ENCODE assay signal across 20 cellular contexts in the genomic region with DNA sequence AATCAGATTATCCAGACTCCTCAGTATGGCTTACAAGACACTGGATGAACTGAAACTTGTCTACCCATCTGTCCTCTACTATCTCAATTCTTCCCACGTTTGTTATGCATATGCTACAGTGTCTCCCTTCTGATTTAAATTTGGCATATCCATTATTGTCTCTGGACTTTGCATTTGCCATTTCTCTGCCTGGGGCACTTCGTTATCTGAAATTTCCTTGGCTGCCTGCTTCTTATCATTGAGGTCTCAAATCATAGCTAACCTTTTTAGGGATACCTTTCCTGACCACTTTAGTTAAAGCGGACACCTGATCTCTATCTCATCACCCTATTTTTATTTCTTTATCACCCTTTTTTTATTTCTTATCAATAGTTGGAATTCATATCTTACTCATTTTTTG.
DNase-seq lines count a peak whose midpoint lies in the region; ATAC-seq and TF ChIP-seq lines count a peak whose summit lies in the region.
"Had no signal": no experiment of that assay in that cellular context is flagged by ENCODE, and none has a peak within 500 bp of the region (broad histone marks: within the 10 kb centered on the region; RNA-seq: fewer than 3 reads in every experiment).

No MANE protein-coding gene starts in this region.

- no peak overlapping the region for H2BK12ac ChIP-seq in trophoblast cell (ENCODE audit: low read length)

- no peak overlapping the region for H3K14ac ChIP-seq in trophoblast cell (ENCODE audit: low read length)

- H2BK120ac ChIP-seq in trophoblast cell (ENCODE audit: insufficient read depth, low read length, poor library complexity) = no peak overlapping the region

- H3K4me1 ChIP-seq in SK-N-SH (ENCODE audit: control insufficient read depth in 1 of 2, insufficient read depth in 2 of 2, low read depth in 1 of 2, low read length in 1 of 2) (peaks cover 0 to 18% of the 10 kb centered on the region in 2 experiments; a peak in 2 of 4 replicates), mesodermal cell (ENCODE audit: control insufficient read depth, insufficient read depth, low read length, poor library complexity, severe bottlenecking) (peaks cover 2% of the 10 kb centered on the region), trophoblast cell (ENCODE audit: control insufficient read depth in 1 of 2, insufficient read depth in 2 of 2, low read length in 2 of 2) (peaks cover 0 to 6% of the 10 kb centered on the region in 2 experiments)

- no peak overlapping the region for H3K9ac ChIP-seq in SK-N-SH
- H3K9ac ChIP-seq in trophoblast cell (ENCODE audit: low read length) = no peak overlapping the region
- H3K9ac ChIP-seq: BLaER1 treated with 17β-estradiol and CSF1 and Interleukin-3, amounts not matched to agents 10 nM and 100 nM; GM23248 had no signal

- no peak for TF ChIP-seq CTCF in SK-N-SH (IDR thresholded peaks at IDR 0.05)

- no peak for TF ChIP-seq RAD21 in SK-N-SH (IDR thresholded peaks at IDR 0.05; ENCODE audit: low read length)

- H4K20me1 ChIP-seq in SK-N-SH (ENCODE audit: insufficient read depth) = no peaks in the 10 kb centered on the region
- H4K20me1 ChIP-seq: BLaER1 treated with 17β-estradiol and CSF1 and Interleukin-3, amounts not matched to agents 10 nM and 100 nM had no signal

- no peaks in the 10 kb centered on the region for H3F3A ChIP-seq in SK-N-SH (replicated peaks; ENCODE audit: insufficient read depth)

- H4K91ac ChIP-seq in trophoblast cell (ENCODE audit: low read depth, low read length) = no peak overlapping the region

- H3K9me3 ChIP-seq in SK-N-SH = no peaks in the 10 kb centered on the region
- no peaks in the 10 kb centered on the region for H3K9me3 ChIP-seq in mesodermal cell (ENCODE audit: control insufficient read depth, low read length)
- H3K9me3 ChIP-seq in trophoblast cell (ENCODE audit: insufficient read depth, low read depth, low read length) = no peaks in the 10 kb centered on the region
- H3K9me3 ChIP-seq: BLaER1 treated with 17β-estradiol and CSF1 and Interleukin-3, amounts not matched to agents 10 nM and 100 nM had no signal

- CTCF ChIA-PET in SK-N-SH (lab: Yijun Ruan, JAX) = interaction anchor here (0.8 to 1.5 kb wide), 4 partner anchors 15 to 256 kb away, joined by 3 to 4 read pairs (median 4); no protein-coding TSS in a partner anchor

- H3K79me2 ChIP-seq in SK-N-SH (ENCODE audit: insufficient read depth) (no peaks in the 10 kb centered on the region), trophoblast cell (ENCODE audit: control insufficient read depth, insufficient read depth, low read length, poor library complexity) (no peaks in the 10 kb centered on the region)

- 28% methylated on average over 3 of the region's 3 CpGs for WGBS in SK-N-SH (ENCODE audit: low lambda C conversion rate)
- 81 to 92% methylated on average over 2 of the region's 3 CpGs for WGBS in mesodermal cell (ENCODE audit: insufficient coverage in 2 of 2), 2 experiments
- no CpG with 5 or more reads among the region's 3 CpGs for WGBS in trophoblast cell (ENCODE audit: extremely low coverage, insufficient coverage, insufficient read length)

- H3K4ac ChIP-seq in trophoblast cell (ENCODE audit: low read depth, low read length) = no peak overlapping the region

- in situ Hi-C loops in KBM-7 (cut with MboI; ENCODE audit: low pct_unique_long_range_greater_than_20kb, low sequenced_read_pairs) = loop anchor here (25.0 kb wide), 1 partner anchor 110 kb away; no protein-coding TSS in a partner anchor

- no peak overlapping the region for H3K23ac ChIP-seq in trophoblast cell (ENCODE audit: low read length)

- no peak overlapping the region for H3K4me3 ChIP-seq in SK-N-SH (ENCODE audit: low read depth in 2 of 2, low read length in 1 of 2)
- no peak overlapping the region for H3K4me3 ChIP-seq in mesodermal cell (ENCODE audit: extremely low read depth, insufficient read depth, low read length, poor library complexity, severe bottlenecking)
- no peak overlapping the region for H3K4me3 ChIP-seq in trophoblast cell (ENCODE audit: low read depth, low read length)
- H3K4me3 ChIP-seq: BLaER1 treated with 17β-estradiol and CSF1 and Interleukin-3, amounts not matched to agents 10 nM and 100 nM; GM12878; GM23248 had no signal

- no peak overlapping the region for H2AFZ ChIP-seq in SK-N-SH (ENCODE audit: low read depth)
- no peak overlapping the region for H2AFZ ChIP-seq in trophoblast cell (ENCODE audit: insufficient read depth, low read length, poor library complexity)
- H2AFZ ChIP-seq: GM23248 had no signal

- no peak overlapping the region for H4K12ac ChIP-seq in trophoblast cell (ENCODE audit: low read depth, low read length)

- DNase-seq in NCI-H2171 treated with DMSO at 0.1 percent for 48 hours (lab: John Stamatoyannopoulos, UW) (peak; percentile 7), NCI-H2171 (lab: John Stamatoyannopoulos, UW) (no peak), NCI-H146 treated with DMSO at 0.1 percent for 48 hours (lab: John Stamatoyannopoulos, UW; ENCODE audit: unreplicated experiment) (peak; percentile 7), SK-N-SH (peak; percentile 50), KBM-7 (no peak), trophoblast cell (no peak)
- DNase-seq in stimulated activated naive CD8-positive, alpha-beta T cell treated with anti-CD3 and anti-CD28 coated beads, Interleukin-15, Interleukin-2, amounts not matched to agents 100 U/mL and 50 U/mL, for 24 hours = no peak
- DNase-seq: CD4-positive, alpha-beta T cell; CD8-positive, alpha-beta memory T cell; DMS 273 treated with DMSO at 0.1 percent for 48 hours; DMS79; EL; GDM1; GM23248; H7; HCEC 1CT had no signal

- POLR2A ChIA-PET in SK-N-SH (lab: Yijun Ruan, JAX) = no interaction called here

- H3K4me2 ChIP-seq in SK-N-SH (no peak overlapping the region), trophoblast cell (ENCODE audit: low read length) (no peak overlapping the region)
- H3K4me2 ChIP-seq: BLaER1 treated with 17β-estradiol and CSF1 and Interleukin-3, amounts not matched to agents 10 nM and 100 nM had no signal

- no peak overlapping the region for H4K8ac ChIP-seq in trophoblast cell (ENCODE audit: low read depth, low read length)

- TF ChIP-seq EP300 in SK-N-SH (IDR thresholded peaks at IDR 0.05; ENCODE audit: borderline replicate concordance in 1 of 2, low read depth in 1 of 2, low read length in 1 of 2) = peak in 1 of 2 experiments; percentile 91; a peak in 2 of 4 replicates

- H3K36me3 ChIP-seq in SK-N-SH (replicated peaks in 1 of 2; ENCODE audit: control insufficient read depth in 1 of 2, insufficient read depth in 2 of 2, low read length in 1 of 2) (no peaks in the 10 kb centered on the region), mesodermal cell (ENCODE audit: control insufficient read depth, insufficient read depth, low read length) (no peaks in the 10 kb centered on the region), trophoblast cell (ENCODE audit: control insufficient read depth in 1 of 2, insufficient read depth in 2 of 2, low read length in 2 of 2) (no peaks in the 10 kb centered on the region)
- H3K36me3 ChIP-seq: BLaER1 treated with 17β-estradiol and CSF1 and Interleukin-3, amounts not matched to agents 10 nM and 100 nM had no signal

- ATAC-seq in stimulated activated naive CD8-positive, alpha-beta T cell treated with anti-CD3 and anti-CD28 coated beads, Interleukin-15, Interleukin-2, amounts not matched to agents 100 U/mL and 50 U/mL, for 24 hours = no peak
- ATAC-seq: GM12878 had no signal

- H3K9me2 ChIP-seq in SK-N-SH = 0 out of 2 replicates have a peak, but pooled peaks cover 2% of the 10 kb centered on the region

- H3K18ac ChIP-seq in trophoblast cell (ENCODE audit: low read length) = no peak overlapping the region

- peaks cover 4% of the 10 kb centered on the region for H3K79me1 ChIP-seq in trophoblast cell (ENCODE audit: low read length)

- no peaks in the 10 kb centered on the region for H3K27me3 ChIP-seq in SK-N-SH (ENCODE audit: insufficient read depth)
- H3K27me3 ChIP-seq in trophoblast cell (ENCODE audit: insufficient read depth, low read length) = no peaks in the 10 kb centered on the region
- H3K27me3 ChIP-seq: BLaER1 treated with 17β-estradiol and CSF1 and Interleukin-3, amounts not matched to agents 10 nM and 100 nM had no signal

- no peak overlapping the region for H2AK5ac ChIP-seq in trophoblast cell (ENCODE audit: low read length)

- H3K27ac ChIP-seq in SK-N-SH (ENCODE audit: low read depth in 2 of 2, low read length in 1 of 2) (peak overlapping the region in 1 of 2 experiments; percentile 78; a peak in 1 of 4 replicates), mesodermal cell (ENCODE audit: low read depth, low read length, severe bottlenecking) (peak overlapping the region; percentile 13), trophoblast cell (ENCODE audit: low read depth, low read length) (no peak overlapping the region)
- H3K27ac ChIP-seq: 22Rv1; BLaER1 treated with 17β-estradiol and CSF1 and Interleukin-3, amounts not matched to agents 10 nM and 100 nM; GM23248 had no signal

- no peak overlapping the region for H2BK5ac ChIP-seq in trophoblast cell (ENCODE audit: low read depth, low read length, poor library complexity)

TF ChIP-seq in SK-N-SH, 30 proteins besides CTCF, POLR2A, EP300 and RAD21 (continues in another document):
- TF ChIP-seq EZH2phosphoT487 (IDR thresholded peaks at IDR 0.05; ENCODE audit: borderline replicate concordance, low read depth) (no peak), MXI1 (IDR thresholded peaks at IDR 0.05; ENCODE audit: low read depth, low read length) (no peak; the same call in 1 of the 2 replicates), NFIC (IDR thresholded peaks at IDR 0.05; ENCODE audit: borderline replicate concordance) (no peak), USF2 (IDR thresholded peaks at IDR 0.05; ENCODE audit: borderline replicate concordance, low read depth, low read length) (no peak), TCF12 (IDR thresholded peaks at IDR 0.05) (peak; percentile 32), JUND (IDR thresholded peaks at IDR 0.05) (no peak), FOXJ3 (CRISPR knock-in tag; IDR thresholded peaks at IDR 0.05) (peak; percentile 69; the same call in 1 of the 2 replicates), FOXM1 (IDR thresholded peaks at IDR 0.05; ENCODE audit: low read depth) (no peak), RCOR1 (IDR thresholded peaks at IDR 0.05; ENCODE audit: low read length) (peak; percentile 95), TEAD4 (IDR thresholded peaks at IDR 0.05; ENCODE audit: borderline replicate concordance, insufficient read depth) (no peak)

Comparison
In these comparisons a context has a peak if more than half of its experiments do, and no peak if none do; other contexts are left out.
1. DNase-seq: peak in NCI-H2171 treated with DMSO at 0.1 percent for 48 hours (single experiment), NCI-H146 treated with DMSO at 0.1 percent for 48 hours (single experiment) and SK-N-SH (single experiment); none in NCI-H2171 (single experiment), stimulated activated naive CD8-positive, alpha-beta T cell treated with anti-CD3 and anti-CD28 coated beads, Interleukin-15, Interleukin-2, amounts not matched to agents 100 U/mL and 50 U/mL, for 24 hours (single experiment), KBM-7 (single experiment) and trophoblast cell (0 of 2).